In genomic region chr11:76189682-76190081, GRCh38 we compare ENCODE assay signal across 25 cellular contexts. TPM values are rescaled to one million over a fixed set of nuclear protein-coding genes. Genes with fewer than 3 reads are reported as not detected.
"Had no signal": no experiment of that assay in that cellular context is flagged by ENCODE, and none has a peak within 500 bp of the region (broad histone marks: within the 10 kb centered on the region; RNA-seq: fewer than 3 reads in every experiment).

No MANE protein-coding gene starts in this region.

- ATAC-seq: esophagus mucosa; gastrocnemius medialis; left lobe of liver; naive thymus-derived CD8-positive, alpha-beta T cell; pancreas; sciatic nerve; stimulated activated memory B cell treated with anti-CD40 and anti-IgM and Interleukin-4, amounts not matched to agents 10 μg/mL and 1 μg/mL and 100 μg/mL, for 72 hours; stimulated activated naive CD8-positive, alpha-beta T cell treated with anti-CD3 and anti-CD28 coated beads, Interleukin-15, Interleukin-2, amounts not matched to agents 100 U/mL and 50 U/mL, for 24 hours had no signal

- H3K9me3 Mint-ChIP-seq: dendritic cell treated with granulocyte-macrophage colony-stimulating factor and Interleukin-4, amounts not matched to agents 40 ng/mL and 50 ng/mL, for 4 days; endodermal cell; naive thymus-derived CD8-positive, alpha-beta T cell; nephron progenitor cell; stimulated activated memory B cell treated with anti-CD40 and anti-IgM and Interleukin-4, amounts not matched to agents 10 μg/mL and 1 μg/mL and 100 μg/mL, for 72 hours; type B pancreatic cell had no signal

- H3K4me3 Mint-ChIP-seq: dendritic cell treated with granulocyte-macrophage colony-stimulating factor and Interleukin-4, amounts not matched to agents 40 ng/mL and 50 ng/mL, for 4 days; endodermal cell; naive thymus-derived CD8-positive, alpha-beta T cell; nephron progenitor cell; stimulated activated memory B cell treated with anti-CD40 and anti-IgM and Interleukin-4, amounts not matched to agents 10 μg/mL and 1 μg/mL and 100 μg/mL, for 72 hours; type B pancreatic cell had no signal

- DNase-seq: colonic mucosa; effector CD8-positive, alpha-beta T cell; endodermal cell; gastrocnemius medialis; head of caudate nucleus; kidney; naive thymus-derived CD8-positive, alpha-beta T cell; nephron progenitor cell; pancreas; stimulated activated CD4-positive, alpha-beta T cell treated with anti-CD3 and anti-CD28 coated beads, Interleukin-2, amount 100 ng/mL, for 24 hours; stimulated activated CD4-positive, alpha-beta T cell treated with anti-CD3 and anti-CD28 coated beads, Interleukin-4, amount 100 ng/mL, for 4 hours; stimulated activated naive CD8-positive, alpha-beta T cell treated with anti-CD3 and anti-CD28 coated beads, Interleukin-15, Interleukin-2, amounts not matched to agents 100 U/mL and 50 U/mL, for 24 hours; substantia nigra; testis; tibial artery had no signal

- H3K4me1 ChIP-seq: colonic mucosa, pancreas had no signal

- H3K4me1 Mint-ChIP-seq: endodermal cell; naive thymus-derived CD8-positive, alpha-beta T cell; stimulated activated memory B cell treated with anti-CD40 and anti-IgM and Interleukin-4, amounts not matched to agents 10 μg/mL and 1 μg/mL and 100 μg/mL, for 72 hours had no signal

- H3K27me3 Mint-ChIP-seq: dendritic cell treated with granulocyte-macrophage colony-stimulating factor and Interleukin-4, amounts not matched to agents 40 ng/mL and 50 ng/mL, for 4 days; naive thymus-derived CD8-positive, alpha-beta T cell had no signal

- H3K9me3 ChIP-seq: colonic mucosa, gastrocnemius medialis, neutrophil, pancreas, testis, tibial artery had no signal

- H3K36me3 Mint-ChIP-seq: naive thymus-derived CD8-positive, alpha-beta T cell; stimulated activated memory B cell treated with anti-CD40 and anti-IgM and Interleukin-4, amounts not matched to agents 10 μg/mL and 1 μg/mL and 100 μg/mL, for 72 hours had no signal

- H3K27ac ChIP-seq: colonic mucosa, epithelial cell of prostate, gastrocnemius medialis, neutrophil, pancreas, testis, tibial artery had no signal

- H3K27me3 ChIP-seq: colonic mucosa, gastrocnemius medialis, neutrophil, pancreas, testis, tibial artery had no signal

- H3K4me3 ChIP-seq: colonic mucosa, gastrocnemius medialis, pancreas, smooth muscle cell, testis, tibial artery had no signal

- H3K27ac Mint-ChIP-seq: dendritic cell treated with granulocyte-macrophage colony-stimulating factor and Interleukin-4, amounts not matched to agents 40 ng/mL and 50 ng/mL, for 4 days; endodermal cell; nephron progenitor cell; stimulated activated memory B cell treated with anti-CD40 and anti-IgM and Interleukin-4, amounts not matched to agents 10 μg/mL and 1 μg/mL and 100 μg/mL, for 72 hours; type B pancreatic cell had no signal

- H3K36me3 ChIP-seq: colonic mucosa, neutrophil, pancreas, tibial artery had no signal

RNA-seq across cellular contexts. Expression of gene WNT11, which starts 16.6 kb away (rescaled TPM):
- total RNA-seq: glomerular endothelial cell had no signal
